ENCODE assay signal across 2 cellular contexts in the genomic region with DNA sequence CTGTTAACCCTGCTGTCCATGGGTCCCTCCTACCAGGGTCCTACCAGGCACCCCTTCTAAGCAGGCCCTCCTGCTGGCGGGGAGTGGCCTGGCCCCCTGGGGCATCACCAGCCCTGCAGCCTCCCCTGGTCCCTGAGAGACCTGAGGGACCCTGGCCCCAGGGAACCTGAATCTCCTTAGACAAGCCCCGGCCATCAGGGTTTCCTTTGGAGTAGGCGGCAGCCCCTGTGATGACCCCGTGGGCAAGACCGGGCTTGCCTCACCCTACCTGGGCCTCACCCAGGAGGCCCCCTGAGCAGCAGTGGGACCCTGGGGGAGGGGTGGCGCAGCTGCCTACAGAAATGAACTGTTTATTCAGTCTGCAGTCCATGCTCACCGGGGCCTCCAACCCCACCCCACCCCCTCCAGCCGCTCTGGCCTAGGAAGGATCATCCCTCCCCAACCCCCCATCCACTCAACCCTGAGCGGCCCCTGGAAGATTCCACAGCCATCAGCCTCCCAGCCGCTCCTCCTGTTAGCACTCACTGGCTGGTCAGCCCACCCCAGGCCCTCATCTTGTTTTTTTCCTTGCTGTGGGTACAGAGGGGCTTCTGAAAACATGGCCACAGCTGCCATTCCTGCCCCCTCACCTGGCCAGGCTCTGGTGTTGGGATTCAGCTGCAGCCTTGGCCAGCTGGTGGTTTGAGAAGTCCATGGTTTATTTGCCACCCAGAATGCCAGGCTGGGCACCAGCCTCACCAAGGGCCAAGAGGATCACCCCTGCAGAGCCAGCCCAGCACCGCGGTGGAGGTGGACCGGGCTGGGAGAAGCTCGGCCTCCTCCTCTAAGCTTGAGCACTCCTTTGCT.
A peak's percentile ranks its signal among the peaks of the same experiment; 100 is the strongest.
TF ChIP-seq lines count a peak whose summit lies in the region.

No MANE protein-coding gene starts in this region.

TF ChIP-seq in HepG2, 621 proteins besides CTCF, POLR2A, EP300 and RAD21:
- TF ChIP-seq RARA (CRISPR knock-in tag; IDR thresholded peaks at IDR 0.05) = 0 out of 2 replicates have a peak, but pooled peaks have one; percentile 15
- no peak for TF ChIP-seq ETV6 (CRISPR knock-in tag; conservative IDR thresholded peaks at IDR 0.05)
- TF ChIP-seq ZBTB33 (CRISPR knock-in tag; IDR thresholded peaks at IDR 0.05) = peak; percentile 39; the same call in 1 of the 2 replicates
- TF ChIP-seq MXD3 (CRISPR knock-in tag; IDR thresholded peaks at IDR 0.05) = 0 out of 2 replicates have a peak, but pooled peaks have one; percentile 10

TF ChIP-seq in HEK293, 187 proteins besides CTCF, POLR2A, EP300 and RAD21:
- no peak for TF ChIP-seq PRDM4 (tag by site-specific recombination; IDR thresholded peaks at IDR 0.05)
- TF ChIP-seq WT1 (tag by site-specific recombination; IDR thresholded peaks at IDR 0.05) = no peak
- TF ChIP-seq, protein P1, sequence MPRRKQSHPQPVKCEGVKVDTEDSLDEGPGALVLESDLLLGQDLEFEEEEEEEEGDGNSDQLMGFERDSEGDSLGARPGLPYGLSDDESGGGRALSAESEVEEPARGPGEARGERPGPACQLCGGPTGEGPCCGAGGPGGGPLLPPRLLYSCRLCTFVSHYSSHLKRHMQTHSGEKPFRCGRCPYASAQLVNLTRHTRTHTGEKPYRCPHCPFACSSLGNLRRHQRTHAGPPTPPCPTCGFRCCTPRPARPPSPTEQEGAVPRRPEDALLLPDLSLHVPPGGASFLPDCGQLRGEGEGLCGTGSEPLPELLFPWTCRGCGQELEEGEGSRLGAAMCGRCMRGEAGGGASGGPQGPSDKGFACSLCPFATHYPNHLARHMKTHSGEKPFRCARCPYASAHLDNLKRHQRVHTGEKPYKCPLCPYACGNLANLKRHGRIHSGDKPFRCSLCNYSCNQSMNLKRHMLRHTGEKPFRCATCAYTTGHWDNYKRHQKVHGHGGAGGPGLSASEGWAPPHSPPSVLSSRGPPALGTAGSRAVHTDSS (tag by site-specific recombination; IDR thresholded peaks at IDR 0.05) = no peak
- 0 out of 2 replicates have a peak, but pooled peaks have one; percentile 4 for TF ChIP-seq ZNF223 (tag by site-specific recombination; IDR thresholded peaks at IDR 0.05)
- peak; percentile 88 for TF ChIP-seq GLIS1 (tag by site-specific recombination; IDR thresholded peaks at IDR 0.05)
- TF ChIP-seq ZFHX2 (tag by site-specific recombination; conservative IDR thresholded peaks at IDR 0.05) = peak; percentile 32
- TF ChIP-seq ZNF169 (tag by site-specific recombination; IDR thresholded peaks at IDR 0.05) = no peak
- TF ChIP-seq ZIC2 (tag by site-specific recombination; IDR thresholded peaks at IDR 0.05) = peak; percentile 81
- TF ChIP-seq ZBTB48 (tag by site-specific recombination; IDR thresholded peaks at IDR 0.05) = peak; percentile 68
